29 cellular contexts compared by ENCODE assay signal in genomic region chrX:40247382-40247781, GRCh38.
"Had no signal": no experiment of that assay in that cellular context is flagged by ENCODE, and none has a peak within 500 bp of the region (broad histone marks: within the 10 kb centered on the region; RNA-seq: fewer than 3 reads in every experiment).

No MANE protein-coding gene starts in this region.

- FAIRE-seq: colon, endometrium, endothelial cell of umbilical vein, frontal cortex had no signal

- H3K36me3 ChIP-seq: colonic mucosa, esophagus muscularis mucosa, esophagus squamous epithelium, gastrocnemius medialis, gastroesophageal sphincter, heart left ventricle, heart right ventricle had no signal

- H3K27ac Mint-ChIP-seq: dendritic cell treated with granulocyte-macrophage colony-stimulating factor and Interleukin-4, amounts not matched to agents 40 ng/mL and 50 ng/mL, for 4 days; effector memory CD8-positive, alpha-beta T cell; endodermal cell had no signal

- ATAC-seq: effector memory CD8-positive, alpha-beta T cell; esophagus mucosa; foreskin keratinocyte; gastrocnemius medialis; gastroesophageal sphincter; heart left ventricle; heart right ventricle had no signal

- DNase-seq: colonic mucosa; cortex of kidney; dermis blood vessel endothelial cell; dorsolateral prefrontal cortex; effector CD4-positive, alpha-beta T cell; effector CD8-positive, alpha-beta T cell; effector memory CD4-positive, alpha-beta T cell; effector memory CD8-positive, alpha-beta T cell; endodermal cell; erythroblast; esophagus squamous epithelium; foreskin fibroblast; foreskin keratinocyte; foreskin melanocyte; gastrocnemius medialis; glutamatergic neuron; head of caudate nucleus; heart right ventricle had no signal

- H3K27me3 Mint-ChIP-seq: effector memory CD8-positive, alpha-beta T cell had no signal

- H3K4me1 ChIP-seq: colonic mucosa, foreskin keratinocyte, gastrocnemius medialis, gastroesophageal sphincter had no signal

- H3K9me3 ChIP-seq: colonic mucosa, esophagus muscularis mucosa, esophagus squamous epithelium, gastrocnemius medialis, gastroesophageal sphincter, heart left ventricle, heart right ventricle had no signal

- H3K27me3 ChIP-seq: colonic mucosa, esophagus muscularis mucosa, esophagus squamous epithelium, foreskin keratinocyte, gastrocnemius medialis, gastroesophageal sphincter had no signal

- H3K9me3 Mint-ChIP-seq: dendritic cell treated with granulocyte-macrophage colony-stimulating factor and Interleukin-4, amounts not matched to agents 40 ng/mL and 50 ng/mL, for 4 days; effector memory CD8-positive, alpha-beta T cell had no signal

- H3K27ac ChIP-seq: colonic mucosa, coronary artery, dorsolateral prefrontal cortex, epithelial cell of prostate, esophagus muscularis mucosa, esophagus squamous epithelium, foreskin keratinocyte, gastrocnemius medialis, gastroesophageal sphincter, heart left ventricle, heart right ventricle had no signal

- H3K4me3 ChIP-seq: colonic mucosa, coronary artery, dorsolateral prefrontal cortex, esophagus muscularis mucosa, esophagus squamous epithelium, gastrocnemius medialis, gastroesophageal sphincter, heart left ventricle, heart right ventricle had no signal

- H3K4me3 Mint-ChIP-seq: dendritic cell treated with granulocyte-macrophage colony-stimulating factor and Interleukin-4, amounts not matched to agents 40 ng/mL and 50 ng/mL, for 4 days; effector memory CD8-positive, alpha-beta T cell; endodermal cell had no signal
